Comparison of ENCODE assay signal across 8 cellular contexts in the genomic region with DNA sequence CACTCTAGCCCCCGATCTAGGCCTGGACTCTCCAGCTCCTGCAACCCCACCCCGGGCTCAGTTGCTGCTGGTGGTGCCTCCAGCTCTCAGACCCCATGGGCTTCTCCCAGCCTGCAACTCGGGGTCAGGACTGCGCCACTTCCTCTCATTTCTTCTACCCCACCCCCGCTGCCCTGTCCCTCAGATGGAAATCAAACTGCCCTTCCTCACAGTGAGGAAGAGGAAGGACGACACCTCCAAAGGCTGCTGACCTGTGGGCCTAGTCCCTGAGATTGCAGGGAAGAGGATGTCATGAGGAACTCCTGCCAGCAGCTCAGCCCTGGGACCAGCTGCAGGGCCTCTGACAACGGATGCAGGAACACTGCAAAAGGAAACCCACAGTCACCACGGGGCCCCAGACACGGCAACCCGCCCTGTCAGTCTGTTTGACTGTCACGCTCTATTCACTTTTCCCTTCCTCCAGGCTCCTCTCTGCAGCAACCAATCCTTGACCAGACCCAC. TPM values are rescaled to one million over a fixed set of nuclear protein-coding genes. Genes with fewer than 3 reads are reported as not detected.
DNase-seq lines count a peak whose midpoint lies in the region; ATAC-seq and TF ChIP-seq lines count a peak whose summit lies in the region.

No MANE protein-coding gene starts in this region.

- no peaks in the 10 kb centered on the region for H3K9me2 ChIP-seq in hepatocyte (replicated peaks; ENCODE audit: insufficient read depth)

- peak overlapping the region; percentile 94 for H3K27ac ChIP-seq in hepatocyte

- H3K4me3 Mint-ChIP-seq in activated T-helper 17 cell treated with anti-CD3 and anti-CD28 coated beads, Interleukin-2, amount 50 U/mL, for 72 hours, result peak overlapping the region; percentile 90
- peak overlapping the region; percentile 63 to 81 for H3K4me3 Mint-ChIP-seq in stimulated activated naive B cell treated with anti-CD40 and anti-IgM and Interleukin-4, amounts not matched to agents 10 μg/mL and 1 μg/mL and 100 μg/mL, for 72 hours

- DNase-seq in Ammon's horn (ENCODE audit: low spot score), result peak; percentile 69
- DNase-seq in NAMALWA (ENCODE audit: low spot score), result peak; percentile 40
- peak; percentile 14 for DNase-seq in hepatocyte (ENCODE audit: low spot score)
- no peak for DNase-seq in stimulated activated naive B cell treated with anti-CD40 and anti-IgM and Interleukin-4, amounts not matched to agents 10 μg/mL and 1 μg/mL and 100 μg/mL, for 72 hours
- no peak for DNase-seq in iPS-NIHi11 (ENCODE audit: low spot score)
- no peak for DNase-seq in NCI-H1092 treated with DMSO at 0.1 percent for 48 hours (lab: John Stamatoyannopoulos, UW)

- no peak overlapping the region for H3K4me3 ChIP-seq in hepatocyte

- peaks cover 79% of the 10 kb centered on the region for H3K4me1 ChIP-seq in hepatocyte (ENCODE audit: insufficient read depth)

- peaks cover 57% of the 10 kb centered on the region for H3K36me3 Mint-ChIP-seq in activated T-helper 17 cell treated with anti-CD3 and anti-CD28 coated beads, Interleukin-2, amount 50 U/mL, for 72 hours (ENCODE audit: low read depth)
- peaks cover 22 to 34% of the 10 kb centered on the region in 2 donors for H3K36me3 Mint-ChIP-seq in stimulated activated naive B cell treated with anti-CD40 and anti-IgM and Interleukin-4, amounts not matched to agents 10 μg/mL and 1 μg/mL and 100 μg/mL, for 72 hours

- no peaks in the 10 kb centered on the region for H3K9me3 Mint-ChIP-seq in activated T-helper 17 cell treated with anti-CD3 and anti-CD28 coated beads, Interleukin-2, amount 50 U/mL, for 72 hours
- H3K9me3 Mint-ChIP-seq in stimulated activated naive B cell treated with anti-CD40 and anti-IgM and Interleukin-4, amounts not matched to agents 10 μg/mL and 1 μg/mL and 100 μg/mL, for 72 hours, result no peaks in the 10 kb centered on the region

- H3K27me3 Mint-ChIP-seq in activated T-helper 17 cell treated with anti-CD3 and anti-CD28 coated beads, Interleukin-2, amount 50 U/mL, for 72 hours, result no peaks in the 10 kb centered on the region
- no peaks in the 10 kb centered on the region for H3K27me3 Mint-ChIP-seq in stimulated activated naive B cell treated with anti-CD40 and anti-IgM and Interleukin-4, amounts not matched to agents 10 μg/mL and 1 μg/mL and 100 μg/mL, for 72 hours

- no peak overlapping the region for H2AFZ ChIP-seq in hepatocyte

- peaks cover 64% of the 10 kb centered on the region for H3K4me1 Mint-ChIP-seq in activated T-helper 17 cell treated with anti-CD3 and anti-CD28 coated beads, Interleukin-2, amount 50 U/mL, for 72 hours
- peaks cover 80 to 97% of the 10 kb centered on the region in 2 donors for H3K4me1 Mint-ChIP-seq in stimulated activated naive B cell treated with anti-CD40 and anti-IgM and Interleukin-4, amounts not matched to agents 10 μg/mL and 1 μg/mL and 100 μg/mL, for 72 hours

- 65% methylated on average over 11 of the region's 11 CpGs for WGBS in hepatocyte (ENCODE audit: low lambda C conversion rate, missing lambda C conversion rate)

- TF ChIP-seq CTCF in hepatocyte (IDR thresholded peaks at IDR 0.05; ENCODE audit: poor library complexity), result no peak

- H3K27ac Mint-ChIP-seq in activated T-helper 17 cell treated with anti-CD3 and anti-CD28 coated beads, Interleukin-2, amount 50 U/mL, for 72 hours, result peak overlapping the region; percentile 84
- peak overlapping the region; percentile 95 for H3K27ac Mint-ChIP-seq in stimulated activated naive B cell treated with anti-CD40 and anti-IgM and Interleukin-4, amounts not matched to agents 10 μg/mL and 1 μg/mL and 100 μg/mL, for 72 hours

- peak overlapping the region; percentile 68 for H3K4me2 ChIP-seq in hepatocyte

- ATAC-seq in GM21423 (IDR thresholded peaks at IDR 0.05; ENCODE audit: unreplicated experiment), result peak; percentile 59
- ATAC-seq in activated T-helper 17 cell treated with anti-CD3 and anti-CD28 coated beads, Interleukin-2, amount 50 U/mL, for 72 hours (replicated peaks), result peak; percentile 55
- ATAC-seq in stimulated activated naive B cell treated with anti-CD40 and anti-IgM and Interleukin-4, amounts not matched to agents 10 μg/mL and 1 μg/mL and 100 μg/mL, for 72 hours (replicated peaks), result peak; percentile 50 to 53

- peaks cover 94% of the 10 kb centered on the region for H3K79me2 ChIP-seq in hepatocyte

- no peaks in the 10 kb centered on the region for H3K9me3 ChIP-seq in hepatocyte (ENCODE audit: low read depth)

- no peaks in the 10 kb centered on the region for H3K36me3 ChIP-seq in hepatocyte (replicated peaks; ENCODE audit: insufficient read depth, low read depth)

- peaks cover 99% of the 10 kb centered on the region for H4K20me1 ChIP-seq in hepatocyte (ENCODE audit: insufficient read depth, poor library complexity, severe bottlenecking)

- H3K27me3 ChIP-seq in hepatocyte, result no peaks in the 10 kb centered on the region

RNA-seq across cellular contexts. Expression of a gene that starts 29.3 kb away (rescaled TPM):
- total RNA-seq in activated T-helper 17 cell treated with anti-CD3 and anti-CD28 coated beads, Interleukin-2, amount 50 U/mL, for 72 hours, result 10 to 100 TPM; 37.3 to 41.2 TPM
- total RNA-seq in hepatocyte, result 23.0 and 27.3 TPM in 2 replicates
- 41.2 and 45.7 TPM in 2 replicates for polyA plus RNA-seq in hepatocyte

Comparison
In these comparisons a context has a peak if more than half of its experiments do, and no peak if none do; other contexts are left out.
1. DNase-seq: peak in Ammon's horn (single experiment), NAMALWA (single experiment) and hepatocyte (single experiment); none in stimulated activated naive B cell treated with anti-CD40 and anti-IgM and Interleukin-4, amounts not matched to agents 10 μg/mL and 1 μg/mL and 100 μg/mL, for 72 hours (single experiment), iPS-NIHi11 (single experiment) and NCI-H1092 treated with DMSO at 0.1 percent for 48 hours (single experiment).
2. Peak in every context shown above with its lines, with median percentiles within 50 percentile points of each other: ATAC-seq.